13 cellular contexts compared by ENCODE assay signal in genomic region chr19:17095141-17095919, GRCh38. TPM values are rescaled to one million over a fixed set of nuclear protein-coding genes. Genes with fewer than 3 reads are reported as not detected.
DNase-seq lines count a peak whose midpoint lies in the region; ATAC-seq and TF ChIP-seq lines count a peak whose summit lies in the region.
"Had no signal": no experiment of that assay in that cellular context is flagged by ENCODE, and none has a peak within 500 bp of the region (broad histone marks: within the 10 kb centered on the region; RNA-seq: fewer than 3 reads in every experiment).

No MANE protein-coding gene starts in this region.

- H3K27ac ChIP-seq in transverse colon, result peak overlapping the region; percentile 67 to 78 (median 75)

- H3K27me3 Mint-ChIP-seq in activated T-helper 1 cell treated with anti-CD3 and anti-CD28 coated beads, Interleukin-12 subunit alpha, Interleukin-12 subunit beta, Interleukin-2, Interleukin-4 antibody, amounts not matched to agents 30 ng/mL and 10 ng/mL and 1 ng/mL, durations not matched to agents 14 hours and 24 hours and 36 hours (ENCODE audit: insufficient read depth), result no peaks in the 10 kb centered on the region
- no peaks in the 10 kb centered on the region for H3K27me3 Mint-ChIP-seq in neural crest cell (ENCODE audit: low read depth)
- H3K27me3 Mint-ChIP-seq: activated CD4-positive, alpha-beta T cell treated with anti-CD3 and anti-CD28 coated beads, Interleukin-2, amount 10 ng/mL, durations not matched to agents 7 days and 5 days; activated naive CD4-positive, alpha-beta T cell treated with anti-CD3 and anti-CD28 coated beads, Interleukin-2, amount 50 U/mL, for 24 hours had no signal

- in situ Hi-C loops in transverse colon (cut with MboI; ENCODE audit: low pct_ligation_motif_present in 1 of 4, low pct_unique_long_range_greater_than_20kb in 1 of 4, low sequenced_read_pairs in 3 of 4), result no loop called here

- no peak for ATAC-seq in HG02884 (IDR thresholded peaks at IDR 0.05; ENCODE audit: unreplicated experiment)
- ATAC-seq in GM21360 (IDR thresholded peaks at IDR 0.05; ENCODE audit: unreplicated experiment), result no peak
- ATAC-seq: left colon had no signal

- peak overlapping the region; percentile 34 for H3K27ac Mint-ChIP-seq in activated T-helper 1 cell treated with anti-CD3 and anti-CD28 coated beads, Interleukin-12 subunit alpha, Interleukin-12 subunit beta, Interleukin-2, Interleukin-4 antibody, amounts not matched to agents 30 ng/mL and 10 ng/mL and 1 ng/mL, durations not matched to agents 14 hours and 24 hours and 36 hours
- H3K27ac Mint-ChIP-seq in neural crest cell (ENCODE audit: unreplicated experiment), result peak overlapping the region; percentile 68
- H3K27ac Mint-ChIP-seq: activated CD4-positive, alpha-beta T cell treated with anti-CD3 and anti-CD28 coated beads, Interleukin-2, amount 10 ng/mL, durations not matched to agents 7 days and 5 days; activated naive CD4-positive, alpha-beta T cell treated with anti-CD3 and anti-CD28 coated beads, Interleukin-2, amount 50 U/mL, for 24 hours had no signal

- DNase-seq in activated T-helper 1 cell treated with anti-CD3 and anti-CD28 coated beads, Interleukin-12 subunit alpha, Interleukin-12 subunit beta, Interleukin-2, Interleukin-4 antibody, amounts not matched to agents 30 ng/mL and 10 ng/mL and 1 ng/mL, durations not matched to agents 14 hours and 24 hours and 36 hours (ENCODE audit: low spot score), result no peak
- DNase-seq in fibroblast of mammary gland (ENCODE audit: low read depth) (peak; percentile 84), neural crest cell (ENCODE audit: low read depth, low spot score) (no peak), transverse colon (peak; percentile 45)
- no peak for DNase-seq in activated CD4-positive, alpha-beta T cell treated with anti-CD3 and anti-CD28 coated beads, Interleukin-2, amount 50 U/mL, for 1 hour
- DNase-seq: activated CD4-positive, alpha-beta T cell treated with anti-CD3 and anti-CD28 coated beads, Interleukin-2, amount 10 ng/mL, durations not matched to agents 7 days and 5 days; DMS79; NCI-H446; SHP77 had no signal

- H3K36me3 ChIP-seq in transverse colon, result no peaks in the 10 kb centered on the region

- H3K4me1 ChIP-seq in transverse colon, result peaks cover 17 to 40% (median 32%) of the 10 kb centered on the region in 4 donors

- no peak for TF ChIP-seq POLR2A in transverse colon (IDR thresholded peaks at IDR 0.05)

- TF ChIP-seq CTCF in fibroblast of mammary gland (conservative IDR thresholded peaks at IDR 0.05; ENCODE audit: control insufficient read depth, insufficient read depth, low read depth, low read length) (no peak), neural crest cell (conservative IDR thresholded peaks at IDR 0.05) (no peak), transverse colon (IDR thresholded peaks at IDR 0.05) (no peak)

- H3K27me3 ChIP-seq in transverse colon, result no peaks in the 10 kb centered on the region

- peaks cover 11% of the 10 kb centered on the region for H3K4me1 Mint-ChIP-seq in activated T-helper 1 cell treated with anti-CD3 and anti-CD28 coated beads, Interleukin-12 subunit alpha, Interleukin-12 subunit beta, Interleukin-2, Interleukin-4 antibody, amounts not matched to agents 30 ng/mL and 10 ng/mL and 1 ng/mL, durations not matched to agents 14 hours and 24 hours and 36 hours (ENCODE audit: low read depth)
- peaks cover 20% of the 10 kb centered on the region for H3K4me1 Mint-ChIP-seq in neural crest cell

- intact Hi-C loops in activated T-helper 1 cell treated with anti-CD3 and anti-CD28 coated beads, Interleukin-12 subunit alpha, Interleukin-12 subunit beta, Interleukin-2, Interleukin-4 antibody, amounts not matched to agents 30 ng/mL and 10 ng/mL and 1 ng/mL, durations not matched to agents 14 hours and 24 hours and 36 hours (cut with micrococcal nuclease), result no loop called here
- intact Hi-C loops in transverse colon (cut with DNase I; ENCODE audit: low total_unique reads), result no loop called here

- TF ChIP-seq EP300 in transverse colon (IDR thresholded peaks at IDR 0.05; ENCODE audit: low read depth), result no peak

- WGBS in transverse colon (ENCODE audit: low coverage in 1 of 2), 2 donors, result 77 to 88% methylated on average over 7 to 23 of the region's 23 CpGs

- no peaks in the 10 kb centered on the region for H3K9me3 ChIP-seq in transverse colon

- H3K9me3 Mint-ChIP-seq in activated T-helper 1 cell treated with anti-CD3 and anti-CD28 coated beads, Interleukin-12 subunit alpha, Interleukin-12 subunit beta, Interleukin-2, Interleukin-4 antibody, amounts not matched to agents 30 ng/mL and 10 ng/mL and 1 ng/mL, durations not matched to agents 14 hours and 24 hours and 36 hours, result no peaks in the 10 kb centered on the region
- peaks cover 3% of the 10 kb centered on the region for H3K9me3 Mint-ChIP-seq in neural crest cell
- H3K9me3 Mint-ChIP-seq: activated CD4-positive, alpha-beta T cell treated with anti-CD3 and anti-CD28 coated beads, Interleukin-2, amount 10 ng/mL, durations not matched to agents 7 days and 5 days; activated naive CD4-positive, alpha-beta T cell treated with anti-CD3 and anti-CD28 coated beads, Interleukin-2, amount 50 U/mL, for 24 hours had no signal

- H3K4me3 Mint-ChIP-seq in activated T-helper 1 cell treated with anti-CD3 and anti-CD28 coated beads, Interleukin-12 subunit alpha, Interleukin-12 subunit beta, Interleukin-2, Interleukin-4 antibody, amounts not matched to agents 30 ng/mL and 10 ng/mL and 1 ng/mL, durations not matched to agents 14 hours and 24 hours and 36 hours, result no peak overlapping the region
- no peak overlapping the region for H3K4me3 Mint-ChIP-seq in neural crest cell
- H3K4me3 Mint-ChIP-seq: activated CD4-positive, alpha-beta T cell treated with anti-CD3 and anti-CD28 coated beads, Interleukin-2, amount 10 ng/mL, durations not matched to agents 7 days and 5 days; activated naive CD4-positive, alpha-beta T cell treated with anti-CD3 and anti-CD28 coated beads, Interleukin-2, amount 50 U/mL, for 24 hours had no signal

- no peak overlapping the region for H3K4me3 ChIP-seq in fibroblast of mammary gland (ENCODE audit: control insufficient read depth, low read depth, low read length)
- H3K4me3 ChIP-seq in transverse colon, result no peak overlapping the region

- peaks cover 6% of the 10 kb centered on the region for H3K36me3 Mint-ChIP-seq in activated T-helper 1 cell treated with anti-CD3 and anti-CD28 coated beads, Interleukin-12 subunit alpha, Interleukin-12 subunit beta, Interleukin-2, Interleukin-4 antibody, amounts not matched to agents 30 ng/mL and 10 ng/mL and 1 ng/mL, durations not matched to agents 14 hours and 24 hours and 36 hours (ENCODE audit: low read depth)
- peaks cover 9% of the 10 kb centered on the region for H3K36me3 Mint-ChIP-seq in neural crest cell (ENCODE audit: low read depth)

RNA-seq across cellular contexts. Expression of gene MYO9B, which starts 19.8 kb away (rescaled TPM):
- 134 and 137 TPM in 2 replicates for total RNA-seq in activated T-helper 1 cell treated with anti-CD3 and anti-CD28 coated beads, Interleukin-12 subunit alpha, Interleukin-12 subunit beta, Interleukin-2, Interleukin-4 antibody, amounts not matched to agents 30 ng/mL and 10 ng/mL and 1 ng/mL, durations not matched to agents 14 hours and 24 hours and 36 hours
- 113 and 119 TPM in 2 replicates for total RNA-seq in neural crest cell
- 100 to 1,000 TPM; 102 to 246 (median 151) TPM for total RNA-seq in transverse colon

RNA-seq across cellular contexts. Expression of gene HAUS8, which starts 20.1 kb away (rescaled TPM):
- total RNA-seq in activated T-helper 1 cell treated with anti-CD3 and anti-CD28 coated beads, Interleukin-12 subunit alpha, Interleukin-12 subunit beta, Interleukin-2, Interleukin-4 antibody, amounts not matched to agents 30 ng/mL and 10 ng/mL and 1 ng/mL, durations not matched to agents 14 hours and 24 hours and 36 hours, result 32.8 and 34.9 TPM in 2 replicates
- total RNA-seq in neural crest cell, result 36.5 and 46.4 TPM in 2 replicates
- 10 to 100 TPM in 2 of 4 donors, 1 to 10 TPM in 2; 4.4 to 13.8 (median 10.3) TPM for total RNA-seq in transverse colon

Comparison
In these comparisons a context has a peak if more than half of its experiments do, and no peak if none do; other contexts are left out.
1. DNase-seq: peak in fibroblast of mammary gland (single experiment) and transverse colon (single experiment); none in activated T-helper 1 cell treated with anti-CD3 and anti-CD28 coated beads, Interleukin-12 subunit alpha, Interleukin-12 subunit beta, Interleukin-2, Interleukin-4 antibody, amounts not matched to agents 30 ng/mL and 10 ng/mL and 1 ng/mL, durations not matched to agents 14 hours and 24 hours and 36 hours (single experiment), neural crest cell (single experiment) and activated CD4-positive, alpha-beta T cell treated with anti-CD3 and anti-CD28 coated beads, Interleukin-2, amount 50 U/mL, for 1 hour (single experiment).